Comparison of ENCODE assay signal across 8 cellular contexts in genomic region chr3:10505050-10505790, GRCh38. TPM values are rescaled to one million over a fixed set of nuclear protein-coding genes. Genes with fewer than 3 reads are reported as not detected.
DNase-seq lines count a peak whose midpoint lies in the region; ATAC-seq and TF ChIP-seq lines count a peak whose summit lies in the region.

ATP2B2 (minus strand) TSS chr3:10505586; CDS start chr3:10449543, 56,043 bp downstream.

- peak; percentile 28 for DNase-seq in stimulated activated CD4-positive, alpha-beta T cell treated with anti-CD3 and anti-CD28 coated beads, Interleukin-15, amount 100 ng/mL, for 24 hours
- DNase-seq in stimulated activated CD4-positive, alpha-beta T cell treated with anti-CD3 and anti-CD28 coated beads, Interleukin-2, amount 100 ng/mL, for 48 hours, result no peak
- DNase-seq in activated naive CD8-positive, alpha-beta T cell treated with anti-CD3 and anti-CD28 coated beads for 36 hours, result peak; percentile 10
- DNase-seq in lower lobe of right lung, result no peak
- DNase-seq in type B pancreatic cell (ENCODE audit: extremely low spot score, unreplicated experiment), result no peak
- no peak for DNase-seq in HPDE6-E6E7 (ENCODE audit: extremely low spot score)
- no peak for DNase-seq in inferior parietal cortex (ENCODE audit: extremely low spot score)

- peak within 1 kb of the TSS; percentile 29 for H3K4me3 Mint-ChIP-seq in activated naive CD8-positive, alpha-beta T cell treated with anti-CD3 and anti-CD28 coated beads for 36 hours
- H3K4me3 Mint-ChIP-seq in type B pancreatic cell, result no peak within 1 kb of the TSS

- H3K9me3 Mint-ChIP-seq in activated naive CD8-positive, alpha-beta T cell treated with anti-CD3 and anti-CD28 coated beads for 36 hours, result no peaks in the 10 kb centered on the region
- no peaks in the 10 kb centered on the region for H3K9me3 Mint-ChIP-seq in type B pancreatic cell

- H3K27ac Mint-ChIP-seq in activated naive CD8-positive, alpha-beta T cell treated with anti-CD3 and anti-CD28 coated beads for 36 hours, result no peak within 1 kb of the TSS
- H3K27ac Mint-ChIP-seq in type B pancreatic cell, result no peak within 1 kb of the TSS

- TF ChIP-seq CTCF in lower lobe of right lung (IDR thresholded peaks at IDR 0.05) (no peak), type B pancreatic cell (conservative IDR thresholded peaks at IDR 0.05) (no peak)

- intact Hi-C loops in lower lobe of right lung (cut with DNase I), result no loop called here

- peaks cover 32% of the 10 kb centered on the region for H3K27me3 ChIP-seq in lower lobe of right lung (ENCODE audit: low read depth)

- no peaks in the 10 kb centered on the region for H3K4me1 Mint-ChIP-seq in activated naive CD8-positive, alpha-beta T cell treated with anti-CD3 and anti-CD28 coated beads for 36 hours
- no peaks in the 10 kb centered on the region for H3K4me1 Mint-ChIP-seq in type B pancreatic cell (ENCODE audit: unreplicated experiment)

- no peaks in the 10 kb centered on the region for H3K36me3 ChIP-seq in lower lobe of right lung

- no peaks in the 10 kb centered on the region for H3K36me3 Mint-ChIP-seq in activated naive CD8-positive, alpha-beta T cell treated with anti-CD3 and anti-CD28 coated beads for 36 hours
- H3K36me3 Mint-ChIP-seq in type B pancreatic cell, result no peaks in the 10 kb centered on the region

- H3K4me1 ChIP-seq in lower lobe of right lung, result no peaks in the 10 kb centered on the region

- no peaks in the 10 kb centered on the region for H3K9me3 ChIP-seq in lower lobe of right lung

- peak within 1 kb of the TSS; percentile 23 for H3K4me3 ChIP-seq in lower lobe of right lung

- ATAC-seq in lower lobe of right lung (no peak), HG03439 (IDR thresholded peaks at IDR 0.05; ENCODE audit: unreplicated experiment) (no peak)

- H3K27ac ChIP-seq in lower lobe of right lung, result no peak within 1 kb of the TSS

- peaks cover 21% of the 10 kb centered on the region for H3K27me3 Mint-ChIP-seq in activated naive CD8-positive, alpha-beta T cell treated with anti-CD3 and anti-CD28 coated beads for 36 hours
- H3K27me3 Mint-ChIP-seq in type B pancreatic cell, result peaks cover 54% of the 10 kb centered on the region

RNA-seq across cellular contexts. Expression of gene ATP2B2, which starts in this region (rescaled TPM):
- total RNA-seq in activated naive CD8-positive, alpha-beta T cell treated with anti-CD3 and anti-CD28 coated beads for 36 hours, result not detected
- total RNA-seq in lower lobe of right lung, result 0.09 TPM
- total RNA-seq in type B pancreatic cell (ENCODE audit: low replicate concordance), result 0.31 and 0.76 TPM in 2 replicates

Comparison
In these comparisons a context has a peak if more than half of its experiments do, and no peak if none do; other contexts are left out.
1. Peak in DNase-seq in activated naive CD8-positive, alpha-beta T cell treated with anti-CD3 and anti-CD28 coated beads for 36 hours; RNA of the gene not detected or under 1 TPM.